Comparison of ENCODE assay signal across 14 cellular contexts in genomic region chr3:119663885-119664284, GRCh38. TPM values are rescaled to one million over a fixed set of nuclear protein-coding genes. Genes with fewer than 3 reads are reported as not detected.
A peak's percentile ranks its signal among the peaks of the same experiment; 100 is the strongest.
DNase-seq lines count a peak whose midpoint lies in the region; ATAC-seq and TF ChIP-seq lines count a peak whose summit lies in the region.
"Had no signal": no experiment of that assay in that cellular context is flagged by ENCODE, and none has a peak within 500 bp of the region (broad histone marks: within the 10 kb centered on the region; RNA-seq: fewer than 3 reads in every experiment).

No MANE protein-coding gene starts in this region.

- H3K4me3 Mint-ChIP-seq in CD8-positive, alpha-beta T cell, result no peak overlapping the region
- H3K4me3 Mint-ChIP-seq: CD14-positive monocyte had no signal

- H3K27ac ChIP-seq in CD8-positive, alpha-beta T cell (ENCODE audit: low read depth, low read length), result no peak overlapping the region
- peak overlapping the region; percentile 89 for H3K27ac ChIP-seq in rectal smooth muscle tissue (ENCODE audit: low read depth, low read length)

- H3K9me3 Mint-ChIP-seq in CD8-positive, alpha-beta T cell, result no peaks in the 10 kb centered on the region
- H3K9me3 Mint-ChIP-seq: CD14-positive monocyte had no signal

- H3K4me1 ChIP-seq in CD8-positive, alpha-beta T cell (ENCODE audit: insufficient read depth, low read length), result no peaks in the 10 kb centered on the region
- peaks cover 47% of the 10 kb centered on the region for H3K4me1 ChIP-seq in rectal smooth muscle tissue (ENCODE audit: control insufficient read depth, insufficient read depth, low read length)

- no peaks in the 10 kb centered on the region for H3K4me1 Mint-ChIP-seq in CD8-positive, alpha-beta T cell (ENCODE audit: low read depth)

- H3K9me3 ChIP-seq in CD8-positive, alpha-beta T cell (ENCODE audit: low read length), result no peaks in the 10 kb centered on the region
- H3K9me3 ChIP-seq: stomach had no signal

- H3K36me3 ChIP-seq in CD8-positive, alpha-beta T cell (ENCODE audit: insufficient read depth, low read length), result no peaks in the 10 kb centered on the region
- no peaks in the 10 kb centered on the region for H3K36me3 ChIP-seq in rectal smooth muscle tissue (ENCODE audit: control insufficient read depth, insufficient read depth, low read length)

- POLR2A ChIA-PET in CD8-positive, alpha-beta T cell (lab: Charles Lee), result no interaction called here

- DNase-seq in CD8-positive, alpha-beta T cell, result no peak
- peak; percentile 18 for DNase-seq in RPMI7951 (ENCODE audit: low read depth)
- peak; percentile 42 for DNase-seq in fibroblast of pulmonary artery (ENCODE audit: low read depth)
- DNase-seq in NOMO-1 (lab: John Stamatoyannopoulos, UW; ENCODE audit: unreplicated experiment in 2 of 2), result no peak
- no peak for DNase-seq in HPDE6-E6E7 (ENCODE audit: extremely low spot score)
- DNase-seq: activated effector memory CD4-positive, alpha-beta T cell treated with anti-CD3 and anti-CD28 coated beads, Interleukin-2, amount 50 U/mL, for 16 hours; GDM1; NCI-H146; NCI-H446; stomach had no signal

- intact Hi-C loops in CD8-positive, alpha-beta T cell (cut with DNase I, micrococcal nuclease), result no loop called here

- no peaks in the 10 kb centered on the region for H3K27me3 ChIP-seq in CD8-positive, alpha-beta T cell (ENCODE audit: insufficient read depth, low read length)
- H3K27me3 ChIP-seq in rectal smooth muscle tissue (ENCODE audit: control insufficient read depth, insufficient read depth, low read length), result no peaks in the 10 kb centered on the region
- H3K27me3 ChIP-seq: stomach had no signal

- CTCF ChIA-PET in CD8-positive, alpha-beta T cell (lab: Charles Lee), result no interaction called here

- TF ChIP-seq CTCF in CD8-positive, alpha-beta T cell (IDR thresholded peaks at IDR 0.05), result no peak
- no peak for TF ChIP-seq CTCF in fibroblast of pulmonary artery (IDR thresholded peaks at IDR 0.05; ENCODE audit: low read length, missing control alignments)

- peak overlapping the region; percentile 37 for H3K27ac Mint-ChIP-seq in CD8-positive, alpha-beta T cell

- H3K9ac ChIP-seq in rectal smooth muscle tissue (ENCODE audit: low read length), result no peak overlapping the region

- no peak for ATAC-seq in CD8-positive, alpha-beta T cell
- ATAC-seq in HG02884 (IDR thresholded peaks at IDR 0.05; ENCODE audit: unreplicated experiment) (no peak), HG02642 (IDR thresholded peaks at IDR 0.05; ENCODE audit: poor library complexity, unreplicated experiment) (no peak)

- H3K36me3 Mint-ChIP-seq in CD8-positive, alpha-beta T cell, result peaks cover 22% of the 10 kb centered on the region

- H3K27me3 Mint-ChIP-seq in CD8-positive, alpha-beta T cell (ENCODE audit: low read depth), result no peaks in the 10 kb centered on the region

- H3K4me3 ChIP-seq in CD8-positive, alpha-beta T cell (ENCODE audit: low read depth, low read length), result no peak overlapping the region
- no peak overlapping the region for H3K4me3 ChIP-seq in fibroblast of pulmonary artery (replicated peaks; ENCODE audit: low read depth, low read length)
- no peak overlapping the region for H3K4me3 ChIP-seq in rectal smooth muscle tissue (ENCODE audit: low read length)
- H3K4me3 ChIP-seq: stomach had no signal

RNA-seq across cellular contexts. Expression of gene POPDC2, which starts 3.5 kb away (rescaled TPM):
- 1 to 10 TPM; 1.0 to 2.1 TPM for total RNA-seq in CD8-positive, alpha-beta T cell
- not detected in 2 replicates for total RNA-seq in RPMI7951 (2014; rRNA removed; shearing (Covaris generic))

RNA-seq across cellular contexts. Expression of gene COX17, which starts 13.3 kb away (rescaled TPM):
- total RNA-seq in CD8-positive, alpha-beta T cell, result 10 to 100 TPM; 22.4 to 23.2 TPM
- 81.9 and 86.8 TPM in 2 replicates for total RNA-seq in RPMI7951 (2014; rRNA removed; shearing (Covaris generic))

RNA-seq across cellular contexts. Expression of gene CFAP91, which starts 38.9 kb away (rescaled TPM):
- not detected for total RNA-seq in CD8-positive, alpha-beta T cell
- total RNA-seq in RPMI7951 (2014; rRNA removed; shearing (Covaris generic)), result not detected in 2 replicates

Comparison
In these comparisons a context has a peak if more than half of its experiments do, and no peak if none do; other contexts are left out.
1. DNase-seq: peak in RPMI7951 (single experiment) and fibroblast of pulmonary artery (single experiment); none in CD8-positive, alpha-beta T cell (0 of 7), NOMO-1 (0 of 2) and HPDE6-E6E7 (single experiment).